16 cellular contexts compared by ENCODE assay signal in genomic region chrX:40088803-40089540, GRCh38. TPM values are rescaled to one million over a fixed set of nuclear protein-coding genes. Genes with fewer than 3 reads are reported as not detected.
DNase-seq lines count a peak whose midpoint lies in the region; ATAC-seq and TF ChIP-seq lines count a peak whose summit lies in the region.
"Had no signal": no experiment of that assay in that cellular context is flagged by ENCODE, and none has a peak within 500 bp of the region (broad histone marks: within the 10 kb centered on the region; RNA-seq: fewer than 3 reads in every experiment).

No MANE protein-coding gene starts in this region.

- H3K27ac ChIP-seq in AG04450 (ENCODE audit: low read depth, low read length) (peak overlapping the region; percentile 68), HUES48 (ENCODE audit: low read depth, low read length) (peak overlapping the region; percentile 9), substantia nigra (ENCODE audit: low read depth, low read length, poor library complexity, severe bottlenecking) (no peak overlapping the region)
- H3K27ac ChIP-seq: brain microvascular endothelial cell had no signal

- peak overlapping the region; percentile 56 to 85 (median 81) for H3K4me3 Mint-ChIP-seq in brain
- H3K4me3 Mint-ChIP-seq in naive thymus-derived CD8-positive, alpha-beta T cell, result peak overlapping the region; percentile 35 to 72 (median 56)
- no peak overlapping the region for H3K4me3 Mint-ChIP-seq in progenitor cell of endocrine pancreas (ENCODE audit: low read depth)

- peak overlapping the region; percentile 68 to 92 (median 83) for H3K27ac Mint-ChIP-seq in brain
- peak overlapping the region in 8 of 10 donors; percentile 41 to 77 (median 56) for H3K27ac Mint-ChIP-seq in naive thymus-derived CD8-positive, alpha-beta T cell
- no peak overlapping the region for H3K27ac Mint-ChIP-seq in progenitor cell of endocrine pancreas

- H3K4me1 Mint-ChIP-seq in brain, result peaks cover 89% of the 10 kb centered on the region
- peaks cover 24 to 83% (median 76%) of the 10 kb centered on the region in 4 donors for H3K4me1 Mint-ChIP-seq in naive thymus-derived CD8-positive, alpha-beta T cell
- H3K4me1 Mint-ChIP-seq in progenitor cell of endocrine pancreas (ENCODE audit: low read depth), result peaks cover 59% of the 10 kb centered on the region

- peaks cover 0 to 13% (median 0%) of the 10 kb centered on the region in 5 experiments for H3K9me3 Mint-ChIP-seq in brain
- H3K9me3 Mint-ChIP-seq in naive thymus-derived CD8-positive, alpha-beta T cell, result peaks cover 0 to 3% (median 0%) of the 10 kb centered on the region in 9 donors
- H3K9me3 Mint-ChIP-seq in progenitor cell of endocrine pancreas (ENCODE audit: low read depth), result no peaks in the 10 kb centered on the region

- TF ChIP-seq CTCF in AG04450 (IDR thresholded peaks at IDR 0.05; ENCODE audit: low read depth, low read length) (no peak), brain (conservative IDR thresholded peaks at IDR 0.05) (no peak), progenitor cell of endocrine pancreas (IDR thresholded peaks at IDR 0.05; ENCODE audit: unreplicated experiment) (no peak)

- H3K27me3 ChIP-seq in AG04450 (ENCODE audit: control insufficient read depth, insufficient read depth, low read length) (no peaks in the 10 kb centered on the region), HUES48 (ENCODE audit: control insufficient read depth, insufficient read depth, low read length) (peaks cover 45% of the 10 kb centered on the region)
- H3K27me3 ChIP-seq: brain microvascular endothelial cell had no signal

- H3K36me3 Mint-ChIP-seq in brain, result peaks cover 12% of the 10 kb centered on the region
- no peaks in the 10 kb centered on the region for H3K36me3 Mint-ChIP-seq in naive thymus-derived CD8-positive, alpha-beta T cell
- H3K36me3 Mint-ChIP-seq in progenitor cell of endocrine pancreas (ENCODE audit: insufficient read depth), result peaks cover 1% of the 10 kb centered on the region

- H3K27me3 Mint-ChIP-seq in brain (peaks cover 43% of the 10 kb centered on the region), progenitor cell of endocrine pancreas (peaks cover 27% of the 10 kb centered on the region)
- no peaks in the 10 kb centered on the region for H3K27me3 Mint-ChIP-seq in naive thymus-derived CD8-positive, alpha-beta T cell

- no peaks in the 10 kb centered on the region for H3K36me3 ChIP-seq in HUES48 (ENCODE audit: control insufficient read depth, insufficient read depth, low read length)
- H3K36me3 ChIP-seq: brain microvascular endothelial cell had no signal

- H3K9me3 ChIP-seq in AG04450 (ENCODE audit: control insufficient read depth, insufficient read depth, low read length) (no peaks in the 10 kb centered on the region), HUES48 (ENCODE audit: control insufficient read depth, insufficient read depth, low read length) (no peaks in the 10 kb centered on the region)

- ATAC-seq in naive thymus-derived CD8-positive, alpha-beta T cell, result peak in 1 of 2 donors; percentile 21

- no peak overlapping the region for H3K9ac ChIP-seq in HUES48 (ENCODE audit: low read depth, low read length)

- H3K4me1 ChIP-seq in HUES48 (ENCODE audit: control insufficient read depth, insufficient read depth, low read length), result peaks cover 63% of the 10 kb centered on the region

- POLR2A ChIA-PET in AG04450 (lab: Yijun Ruan, JAX), result no interaction called here
- POLR2A ChIA-PET in naive thymus-derived CD8-positive, alpha-beta T cell (lab: Charles Lee), result interaction anchor here (0.9 to 1.1 kb wide), 2 partner anchors 65 to 233 kb away, joined by 3 to 4 read pairs; no protein-coding TSS in a partner anchor

- CTCF ChIA-PET in AG04450 (lab: Charles Lee), result interaction anchor here (0.5 to 1.4 kb wide), 2 partner anchors 8 to 358 kb away, joined by 3 to 4 read pairs; no protein-coding TSS in a partner anchor

- DNase-seq in AG04450 (ENCODE audit: low read depth, low spot score), result no peak
- no peak for DNase-seq in naive thymus-derived CD8-positive, alpha-beta T cell
- no peak for DNase-seq in substantia nigra (lab: John Stamatoyannopoulos, UW)
- no peak for DNase-seq in progenitor cell of endocrine pancreas (ENCODE audit: low spot score, unreplicated experiment)
- DNase-seq in KG1 (lab: John Stamatoyannopoulos, UW), result no peak
- no peak for DNase-seq in NCI-H1694 (lab: John Stamatoyannopoulos, UW)
- DNase-seq: activated CD4-positive, alpha-beta T cell treated with anti-CD3 and anti-CD28 coated beads for 1 hour; activated T-cell treated with anti-CD3 and anti-CD28 coated beads, Interleukin-2, amount 50 U/mL, for 48 hours; brain microvascular endothelial cell; head of caudate nucleus; Kasumi-1; mammary epithelial cell; NCI-H2029; stimulated activated CD4-positive, alpha-beta T cell treated with anti-CD3 and anti-CD28 coated beads, Interleukin-2, amount 100 ng/mL, for 24 hours had no signal

- H3K4me3 ChIP-seq in AG04450 (ENCODE audit: low read depth, low read length), result no peak overlapping the region
- H3K4me3 ChIP-seq in HUES48 (ENCODE audit: low read depth, low read length), result peak overlapping the region; percentile 74

RNA-seq across cellular contexts. Expression of gene BCOR, which starts 8.8 kb away (rescaled TPM):
- polyA plus RNA-seq in AG04450 (2011; rRNA removed) (5.4 and 8.6 TPM in 2 replicates), brain (ENCODE audit: insufficient read depth, low read depth, low replicate concordance) (41.6 TPM)
- 13.0 and 16.9 TPM in 2 replicates for polyA minus RNA-seq in AG04450 (2011; rRNA and poly(A)+ RNA removed)
- 10 to 100 TPM; 31.6 to 35.9 TPM for total RNA-seq in naive thymus-derived CD8-positive, alpha-beta T cell
- polyA plus RNA-seq in naive thymus-derived CD8-positive, alpha-beta T cell, result 1 to 10 TPM; 2.5 to 7.7 (median 6.6) TPM
- 20.5 TPM in 2 replicates for total RNA-seq in progenitor cell of endocrine pancreas
